Comparison of ENCODE assay signal across 9 cellular contexts in genomic region chr19:15466851-15467733, GRCh38. TPM values are rescaled to one million over a fixed set of nuclear protein-coding genes. Genes with fewer than 3 reads are reported as not detected.
DNase-seq lines count a peak whose midpoint lies in the region; ATAC-seq and TF ChIP-seq lines count a peak whose summit lies in the region.
"Had no signal": no experiment of that assay in that cellular context is flagged by ENCODE, and none has a peak within 500 bp of the region (broad histone marks: within the 10 kb centered on the region; RNA-seq: fewer than 3 reads in every experiment).

No MANE protein-coding gene starts in this region.

- no peaks in the 10 kb centered on the region for H3K9me3 Mint-ChIP-seq in central memory CD8-positive, alpha-beta T cell

- H3K4me1 ChIP-seq in prostate gland (replicated peaks): no peaks in the 10 kb centered on the region

- WGBS in prostate gland: 44% methylated on average over 8 of the region's 8 CpGs

- ATAC-seq in GM18508 (IDR thresholded peaks at IDR 0.05; ENCODE audit: insufficient read depth, unreplicated experiment) (peak; percentile 52), HG02938 (IDR thresholded peaks at IDR 0.05; ENCODE audit: unreplicated experiment) (peak; percentile 62), HG02623 (IDR thresholded peaks at IDR 0.05; ENCODE audit: unreplicated experiment) (no peak)
- ATAC-seq in central memory CD8-positive, alpha-beta T cell (replicated peaks; ENCODE audit: extremely low read depth, poor library complexity, severe bottlenecking): peak; percentile 18
- ATAC-seq in stimulated activated naive CD8-positive, alpha-beta T cell treated with anti-CD3 and anti-CD28 coated beads, Interleukin-15, Interleukin-2, amounts not matched to agents 100 U/mL and 50 U/mL, for 24 hours: peak; percentile 73

- H3K4me1 Mint-ChIP-seq in central memory CD8-positive, alpha-beta T cell: peaks cover 57% of the 10 kb centered on the region

- peak overlapping the region; percentile 89 for H3K27ac Mint-ChIP-seq in central memory CD8-positive, alpha-beta T cell (ENCODE audit: low read depth)

- H3K36me3 ChIP-seq in prostate gland: no peaks in the 10 kb centered on the region
- H3K36me3 ChIP-seq: SJSA1 had no signal

- no peak for TF ChIP-seq POLR2A in prostate gland (IDR thresholded peaks at IDR 0.05)

- DNase-seq in T-helper 1 cell (peak in 4 of 5 donors; percentile 17 to 96 (median 43)), NCI-H128 (lab: John Stamatoyannopoulos, UW; ENCODE audit: unreplicated experiment) (no peak), prostate gland (ENCODE audit: low spot score) (no peak)
- DNase-seq in central memory CD8-positive, alpha-beta T cell (ENCODE audit: low spot score in 2 of 2): no peak
- peak; percentile 56 for DNase-seq in stimulated activated naive CD8-positive, alpha-beta T cell treated with anti-CD3 and anti-CD28 coated beads, Interleukin-15, Interleukin-2, amounts not matched to agents 100 U/mL and 50 U/mL, for 24 hours

- H3K9me3 ChIP-seq in prostate gland: no peaks in the 10 kb centered on the region
- H3K9me3 ChIP-seq: SJSA1 had no signal

- peaks cover 5% of the 10 kb centered on the region for H3K27me3 ChIP-seq in prostate gland (replicated peaks; ENCODE audit: insufficient read depth)

- TF ChIP-seq CTCF in prostate gland (IDR thresholded peaks at IDR 0.05): no peak

- H3K36me3 Mint-ChIP-seq in central memory CD8-positive, alpha-beta T cell (ENCODE audit: insufficient read depth): peaks cover 19% of the 10 kb centered on the region

- H3K4me3 Mint-ChIP-seq in central memory CD8-positive, alpha-beta T cell: peak overlapping the region; percentile 62

- intact Hi-C loops in prostate gland (cut with DNase I): no loop called here

- H3K27ac ChIP-seq in prostate gland: no peak overlapping the region
- H3K27ac ChIP-seq: SJSA1 had no signal

- no peaks in the 10 kb centered on the region for H3K27me3 Mint-ChIP-seq in central memory CD8-positive, alpha-beta T cell

- H3K4me3 ChIP-seq in prostate gland: no peak overlapping the region
- H3K4me3 ChIP-seq: SJSA1 had no signal

RNA-seq across cellular contexts. Expression of gene RASAL3, which starts 2.7 kb away (rescaled TPM):
- 1 to 10 TPM; 2.8 to 4.3 TPM for total RNA-seq in prostate gland
- total RNA-seq: SJSA1 had no signal

RNA-seq across cellular contexts. Expression of gene PGLYRP2, which starts 12.2 kb away (rescaled TPM):
- total RNA-seq in prostate gland: 10 to 100 TPM in 1 of 2 donors, 1 to 10 TPM in 1; 9.2 to 31.9 TPM
- total RNA-seq: SJSA1 had no signal

RNA-seq across cellular contexts. Expression of gene WIZ, which starts 17.3 kb away (rescaled TPM):
- 10 to 100 TPM; 55.9 to 93.3 TPM for total RNA-seq in prostate gland

RNA-seq across cellular contexts. Expression of gene CYP4F22, which starts 41.2 kb away (rescaled TPM):
- total RNA-seq in prostate gland: 10 to 100 TPM; 28.9 to 48.1 TPM
- total RNA-seq: SJSA1 had no signal

RNA-seq across cellular contexts. Expression of gene AKAP8L, which starts 48.3 kb away (rescaled TPM):
- total RNA-seq in prostate gland: 100 to 1,000 TPM; 107 to 269 TPM

Comparison
In these comparisons a context has a peak if more than half of its experiments do, and no peak if none do; other contexts are left out.
1. DNase-seq: peak in T-helper 1 cell (4 of 5) and stimulated activated naive CD8-positive, alpha-beta T cell treated with anti-CD3 and anti-CD28 coated beads, Interleukin-15, Interleukin-2, amounts not matched to agents 100 U/mL and 50 U/mL, for 24 hours (single experiment); none in central memory CD8-positive, alpha-beta T cell (0 of 2), NCI-H128 (single experiment) and prostate gland (single experiment).